8 cellular contexts compared by ENCODE assay signal in genomic region chr7:87797798-87798403, GRCh38.
A peak's percentile ranks its signal among the peaks of the same experiment; 100 is the strongest.
DNase-seq lines count a peak whose midpoint lies in the region; ATAC-seq and FAIRE-seq lines count a peak whose summit lies in the region.

No MANE protein-coding gene starts in this region.

- H3K36me3 ChIP-seq in adipocyte (ENCODE audit: control insufficient read depth, insufficient read depth, low read length, severe bottlenecking): no peaks in the 10 kb centered on the region

- peak; percentile 83 for DNase-seq in DMS 273 (lab: John Stamatoyannopoulos, UW; ENCODE audit: unreplicated experiment)
- peak; percentile 5 for DNase-seq in GM19239 (ENCODE audit: insufficient read length, low spot score)
- peak; percentile 12 for DNase-seq in NCI-H2171 (lab: John Stamatoyannopoulos, UW)
- peak; percentile 73 for DNase-seq in adipocyte (ENCODE audit: low read depth)
- peak; percentile 52 for DNase-seq in iPS-NIHi7 (ENCODE audit: extremely low spot score)
- DNase-seq in stromal cell of bone marrow (ENCODE audit: low read depth): peak; percentile 21
- no peak for DNase-seq in effector CD8-positive, alpha-beta T cell (lab: John Stamatoyannopoulos, UW)

- peak; percentile 94 for FAIRE-seq in GM19239 (lab: Jason Lieb, UNC)

- H3K4me3 ChIP-seq in adipocyte (ENCODE audit: low read length): no peak overlapping the region

- H3K9ac ChIP-seq in adipocyte (ENCODE audit: low read length): no peak overlapping the region

- H3K4me1 ChIP-seq in adipocyte (ENCODE audit: control insufficient read depth, insufficient read depth, low read length): no peaks in the 10 kb centered on the region

- H3K9me3 ChIP-seq in adipocyte (ENCODE audit: control insufficient read depth, low read length): peaks cover 5% of the 10 kb centered on the region

- peak; percentile 81 for ATAC-seq in HG03103 (IDR thresholded peaks at IDR 0.05; ENCODE audit: low read depth, unreplicated experiment)

- no peaks in the 10 kb centered on the region for H3K27me3 ChIP-seq in adipocyte (replicated peaks; ENCODE audit: control insufficient read depth, insufficient read depth, low read length)
